ENCODE assay signal across 21 cellular contexts in genomic region chr18:72985686-72986085, GRCh38.
DNase-seq lines count a peak whose midpoint lies in the region; ATAC-seq, FAIRE-seq and TF ChIP-seq lines count a peak whose summit lies in the region.
"Had no signal": no experiment of that assay in that cellular context is flagged by ENCODE, and none has a peak within 500 bp of the region (broad histone marks: within the 10 kb centered on the region; RNA-seq: fewer than 3 reads in every experiment).

No MANE protein-coding gene starts in this region.

- TF ChIP-seq CTCF in astrocyte (IDR thresholded peaks at IDR 0.05; ENCODE audit: insufficient read depth, low read depth, low read length) (no peak), GM13976 (IDR thresholded peaks at IDR 0.05; ENCODE audit: borderline replicate concordance, control extremely low read depth, extremely low read depth, insufficient read depth, missing control alignments) (no peak)

- no peaks in the 10 kb centered on the region for H3K27me3 Mint-ChIP-seq in astrocyte (ENCODE audit: low read depth, unreplicated experiment)

- no peaks in the 10 kb centered on the region for H3K9me3 ChIP-seq in astrocyte (ENCODE audit: insufficient read depth, low read depth, low read length)

- no peaks in the 10 kb centered on the region for H3K4me1 Mint-ChIP-seq in astrocyte (ENCODE audit: low read depth, unreplicated experiment)
- H3K4me1 Mint-ChIP-seq: mesothelial cell of epicardium, neural crest cell had no signal

- no peaks in the 10 kb centered on the region for H3K79me2 ChIP-seq in astrocyte (ENCODE audit: insufficient read depth, low read length)

- no peak overlapping the region for H3K4me3 ChIP-seq in astrocyte (ENCODE audit: insufficient read depth, low read depth, low read length)
- H3K4me3 ChIP-seq: BLaER1 treated with 17β-estradiol and CSF1 and Interleukin-3, amounts not matched to agents 10 nM and 100 nM; transverse colon had no signal

- H3K9me3 Mint-ChIP-seq in astrocyte (ENCODE audit: unreplicated experiment), result peaks cover 6% of the 10 kb centered on the region
- H3K9me3 Mint-ChIP-seq: T-helper 1 cell treated with Interleukin-12 subunit alpha and Interleukin-12 subunit beta and Interleukin-4 antibody, amounts not matched to agents 30 μg/mL and 1 μg/mL, for 36 hours had no signal

- no peak overlapping the region for H3K27ac ChIP-seq in astrocyte (ENCODE audit: low read depth, low read length)
- H3K27ac ChIP-seq: BLaER1 treated with 17β-estradiol and CSF1 and Interleukin-3, amounts not matched to agents 10 nM and 100 nM; transverse colon had no signal

- H3K36me3 Mint-ChIP-seq in astrocyte (ENCODE audit: low read depth, unreplicated experiment), result no peaks in the 10 kb centered on the region

- H4K20me1 ChIP-seq in astrocyte (ENCODE audit: insufficient read depth, low read length), result no peaks in the 10 kb centered on the region
- H4K20me1 ChIP-seq: BLaER1 treated with 17β-estradiol and CSF1 and Interleukin-3, amounts not matched to agents 10 nM and 100 nM had no signal

- no peak overlapping the region for H3K9ac ChIP-seq in astrocyte (ENCODE audit: low read length)
- H3K9ac ChIP-seq: BLaER1 treated with 17β-estradiol and CSF1 and Interleukin-3, amounts not matched to agents 10 nM and 100 nM had no signal

- no peak overlapping the region for H2AFZ ChIP-seq in astrocyte (ENCODE audit: low read depth, low read length)

- H3K4me3 Mint-ChIP-seq in astrocyte (ENCODE audit: unreplicated experiment), result no peak overlapping the region
- H3K4me3 Mint-ChIP-seq: mesothelial cell of epicardium; neural crest cell; T-helper 1 cell treated with Interleukin-12 subunit alpha and Interleukin-12 subunit beta and Interleukin-4 antibody, amounts not matched to agents 30 μg/mL and 1 μg/mL, for 36 hours had no signal

- H3K27me3 ChIP-seq in astrocyte (ENCODE audit: insufficient read depth, low read length), result no peaks in the 10 kb centered on the region
- H3K27me3 ChIP-seq: BLaER1 treated with 17β-estradiol and CSF1 and Interleukin-3, amounts not matched to agents 10 nM and 100 nM; transverse colon had no signal

- no peaks in the 10 kb centered on the region for H3K36me3 ChIP-seq in astrocyte (ENCODE audit: insufficient read depth, low read length)
- H3K36me3 ChIP-seq: BLaER1 treated with 17β-estradiol and CSF1 and Interleukin-3, amounts not matched to agents 10 nM and 100 nM; transverse colon had no signal

- no peak overlapping the region for H3K4me2 ChIP-seq in astrocyte (ENCODE audit: low read length)
- H3K4me2 ChIP-seq: BLaER1 treated with 17β-estradiol and CSF1 and Interleukin-3, amounts not matched to agents 10 nM and 100 nM had no signal

- H3K27ac Mint-ChIP-seq in astrocyte (ENCODE audit: unreplicated experiment), result no peak overlapping the region
- H3K27ac Mint-ChIP-seq: mesothelial cell of epicardium; T-helper 1 cell treated with Interleukin-12 subunit alpha and Interleukin-12 subunit beta and Interleukin-4 antibody, amounts not matched to agents 30 μg/mL and 1 μg/mL, for 36 hours had no signal

- peak; percentile 76 for ATAC-seq in GM18907 (IDR thresholded peaks at IDR 0.05; ENCODE audit: unreplicated experiment)
- ATAC-seq in GM21737 (IDR thresholded peaks at IDR 0.05; ENCODE audit: unreplicated experiment), result peak; percentile 69
- peak; percentile 90 for ATAC-seq in HG03432 (IDR thresholded peaks at IDR 0.05; ENCODE audit: unreplicated experiment)

- DNase-seq in astrocyte (ENCODE audit: low read depth), result peak; percentile 28
- no peak for DNase-seq in GM13976 (ENCODE audit: low spot score)
- DNase-seq in hippocampal formation (lab: John Stamatoyannopoulos, UW), result no peak
- DNase-seq in HTR-8/SVneo (ENCODE audit: insufficient read length, low spot score), result no peak
- DNase-seq: activated CD8-positive, alpha-beta memory T cell treated with anti-CD3 and anti-CD28 coated beads for 24 hours; amygdala; KG1; NCI-H1436; NCI-H2227 treated with DMSO at 0.1 percent for 48 hours; retina; Right ventricle myocardium superior; stimulated activated naive CD4-positive, alpha-beta T cell treated with Interleukin-2 at 50 U/mL for 16 hours; transverse colon had no signal

- no peaks in the 10 kb centered on the region for H3K4me1 ChIP-seq in astrocyte (ENCODE audit: insufficient read depth, low read length)
- H3K4me1 ChIP-seq: BLaER1 treated with 17β-estradiol and CSF1 and Interleukin-3, amounts not matched to agents 10 nM and 100 nM; transverse colon had no signal

- in situ Hi-C loops in GM13976 (cut with MboI; ENCODE audit: low sequenced_read_pairs, unreplicated experiment), result no loop called here

- FAIRE-seq in astrocyte (lab: Jason Lieb, UNC) (no peak), HTR-8/SVneo (lab: Jason Lieb, UNC) (no peak)
- FAIRE-seq: endometrium had no signal
